18 cellular contexts compared by ENCODE assay signal in genomic region chr7:149398195-149398820, GRCh38.
"Had no signal": no experiment of that assay in that cellular context is flagged by ENCODE, and none has a peak within 500 bp of the region (broad histone marks: within the 10 kb centered on the region; RNA-seq: fewer than 3 reads in every experiment).

No MANE protein-coding gene starts in this region.

- DNase-seq: activated CD4-positive, alpha-beta T cell treated with anti-CD3 and anti-CD28 coated beads, Interleukin-2, amount 50 U/mL, for 1 hour; activated CD4-positive, CD25-positive, alpha-beta regulatory T cell treated with anti-CD3 and anti-CD28 coated beads, Interleukin-2, amount 50 U/mL, for 72 hours; activated CD8-positive, alpha-beta memory T cell treated with anti-CD3 and anti-CD28 coated beads, Interleukin-2, amount 50 U/mL, for 4 hours; activated effector memory CD4-positive, alpha-beta T cell treated with anti-CD3 and anti-CD28 coated beads, Interleukin-2, amount 50 U/mL, for 16 hours; activated naive CD4-positive, alpha-beta T cell treated with anti-CD3 and anti-CD28 coated beads, Interleukin-2, amount 50 U/mL, for 16 hours; activated T-cell treated with anti-CD3 and anti-CD28 coated beads, Interleukin-2, amount 50 U/mL, for 48 hours; aorta; brain microvascular endothelial cell; effector CD4-positive, alpha-beta T cell; naive thymus-derived CD8-positive, alpha-beta T cell; spleen; stimulated activated CD4-positive, alpha-beta T cell treated with anti-CD3 and anti-CD28 coated beads, Interleukin-4, amount 100 ng/mL, for 4 hours; testis had no signal

- H3K79me2 ChIP-seq: parathyroid adenoma had no signal

- H3K36me3 ChIP-seq: brain microvascular endothelial cell, neutrophil, spleen, upper lobe of left lung had no signal

- H3K9ac ChIP-seq: parathyroid adenoma had no signal

- H3K27me3 ChIP-seq: brain microvascular endothelial cell, testis, upper lobe of left lung had no signal

- H2AFZ ChIP-seq: parathyroid adenoma had no signal

- H3K27ac ChIP-seq: brain microvascular endothelial cell, neutrophil, parathyroid adenoma, spleen, testis, upper lobe of left lung had no signal

- H3K9me3 ChIP-seq: neutrophil, testis had no signal

- H3K4me1 ChIP-seq: parathyroid adenoma, spleen, testis, upper lobe of left lung had no signal

- H3K4me3 ChIP-seq: spleen, testis, upper lobe of left lung had no signal

- ATAC-seq: esophagus mucosa; naive thymus-derived CD8-positive, alpha-beta T cell; stimulated activated memory B cell treated with anti-CD40 and anti-IgM and Interleukin-4, amounts not matched to agents 10 μg/mL and 1 μg/mL and 100 μg/mL, for 72 hours had no signal
